In genomic region chr16:1929578-1930337, GRCh38 we compare ENCODE assay signal across 1 cellular context.
TF ChIP-seq lines count a peak whose summit lies in the region.

No MANE protein-coding gene starts in this region.

TF ChIP-seq in K562, 482 proteins besides CTCF, POLR2A, EP300 and RAD21 (continued from another document):
- TF ChIP-seq, protein P1, sequence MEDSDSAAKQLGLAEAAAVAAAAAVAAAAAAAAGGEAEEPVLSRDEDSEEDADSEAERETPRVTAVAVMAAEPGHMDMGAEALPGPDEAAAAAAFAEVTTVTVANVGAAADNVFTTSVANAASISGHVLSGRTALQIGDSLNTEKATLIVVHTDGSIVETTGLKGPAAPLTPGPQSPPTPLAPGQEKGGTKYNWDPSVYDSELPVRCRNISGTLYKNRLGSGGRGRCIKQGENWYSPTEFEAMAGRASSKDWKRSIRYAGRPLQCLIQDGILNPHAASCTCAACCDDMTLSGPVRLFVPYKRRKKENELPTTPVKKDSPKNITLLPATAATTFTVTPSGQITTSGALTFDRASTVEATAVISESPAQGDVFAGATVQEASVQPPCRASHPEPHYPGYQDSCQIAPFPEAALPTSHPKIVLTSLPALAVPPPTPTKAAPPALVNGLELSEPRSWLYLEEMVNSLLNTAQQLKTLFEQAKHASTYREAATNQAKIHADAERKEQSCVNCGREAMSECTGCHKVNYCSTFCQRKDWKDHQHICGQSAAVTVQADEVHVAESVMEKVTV (CRISPR knock-in tag; IDR thresholded peaks at IDR 0.05) = peak; percentile 88
- no peak for TF ChIP-seq ZNF224 (CRISPR knock-in tag; IDR thresholded peaks at IDR 0.05)
- TF ChIP-seq SRF (CRISPR knock-in tag; IDR thresholded peaks at IDR 0.05) = no peak
- peak; percentile 89 for TF ChIP-seq HDAC8 (tag; IDR thresholded peaks at IDR 0.05)
- no peak for TF ChIP-seq SRSF9 (IDR thresholded peaks at IDR 0.05; ENCODE audit: borderline replicate concordance, low read depth, low read length)
- TF ChIP-seq ZNF165 (CRISPR knock-in tag; IDR thresholded peaks at IDR 0.05; ENCODE audit: borderline replicate concordance) = no peak
- peak; percentile 56; the same call in 1 of the 2 replicates for TF ChIP-seq ZKSCAN1 (IDR thresholded peaks at IDR 0.05; ENCODE audit: low read depth, low read length)
- no peak for TF ChIP-seq SETDB1 (IDR thresholded peaks at IDR 0.05; ENCODE audit: low read length)
- no peak for TF ChIP-seq TAF15 (IDR thresholded peaks at IDR 0.05; ENCODE audit: low read depth, low read length)
- no peak for TF ChIP-seq RERE (CRISPR knock-in tag; IDR thresholded peaks at IDR 0.05; ENCODE audit: borderline replicate concordance)
- no peak for TF ChIP-seq GTF2B (IDR thresholded peaks at IDR 0.05; ENCODE audit: extremely low read depth, insufficient read length)
- no peak for TF ChIP-seq MCM7 (IDR thresholded peaks at IDR 0.05)
- no peak for TF ChIP-seq NFE2L1 (tag; IDR thresholded peaks at IDR 0.05; ENCODE audit: borderline replicate concordance, low read depth)
- TF ChIP-seq ZNF445 (CRISPR knock-in tag; IDR thresholded peaks at IDR 0.05; ENCODE audit: low read depth) = no peak
- no peak for TF ChIP-seq ZC3H8 (IDR thresholded peaks at IDR 0.05)
- TF ChIP-seq USF2 (CRISPR knock-in tag; IDR thresholded peaks at IDR 0.05) = 0 out of 2 replicates have a peak, but pooled peaks have one; percentile 1
- TF ChIP-seq ERF (CRISPR knock-in tag; IDR thresholded peaks at IDR 0.05) = no peak
- peak; percentile 44 for TF ChIP-seq JUND (IDR thresholded peaks at IDR 0.05; ENCODE audit: borderline replicate concordance, low read depth, low read length)
- no peak; the same call in 2 of the 3 replicates for TF ChIP-seq JUND (tag; IDR thresholded peaks at IDR 0.05; ENCODE audit: borderline replicate concordance, low read depth, low read length)
- peak; percentile 71; the same call in 1 of the 2 replicates for TF ChIP-seq PHF8 (IDR thresholded peaks at IDR 0.05; ENCODE audit: borderline replicate concordance, low read length)
- no peak for TF ChIP-seq ZNF197 (CRISPR knock-in tag; IDR thresholded peaks at IDR 0.05; ENCODE audit: low read depth)
- TF ChIP-seq, protein P2, sequence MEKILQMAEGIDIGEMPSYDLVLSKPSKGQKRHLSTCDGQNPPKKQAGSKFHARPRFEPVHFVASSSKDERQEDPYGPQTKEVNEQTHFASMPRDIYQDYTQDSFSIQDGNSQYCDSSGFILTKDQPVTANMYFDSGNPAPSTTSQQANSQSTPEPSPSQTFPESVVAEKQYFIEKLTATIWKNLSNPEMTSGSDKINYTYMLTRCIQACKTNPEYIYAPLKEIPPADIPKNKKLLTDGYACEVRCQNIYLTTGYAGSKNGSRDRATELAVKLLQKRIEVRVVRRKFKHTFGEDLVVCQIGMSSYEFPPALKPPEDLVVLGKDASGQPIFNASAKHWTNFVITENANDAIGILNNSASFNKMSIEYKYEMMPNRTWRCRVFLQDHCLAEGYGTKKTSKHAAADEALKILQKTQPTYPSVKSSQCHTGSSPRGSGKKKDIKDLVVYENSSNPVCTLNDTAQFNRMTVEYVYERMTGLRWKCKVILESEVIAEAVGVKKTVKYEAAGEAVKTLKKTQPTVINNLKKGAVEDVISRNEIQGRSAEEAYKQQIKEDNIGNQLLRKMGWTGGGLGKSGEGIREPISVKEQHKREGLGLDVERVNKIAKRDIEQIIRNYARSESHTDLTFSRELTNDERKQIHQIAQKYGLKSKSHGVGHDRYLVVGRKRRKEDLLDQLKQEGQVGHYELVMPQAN (IDR thresholded peaks at IDR 0.05; ENCODE audit: borderline replicate concordance) = no peak
- no peak for TF ChIP-seq RFX5 (IDR thresholded peaks at IDR 0.05; ENCODE audit: low read depth, low read length)
- no peak for TF ChIP-seq TCF7L2 (IDR thresholded peaks at IDR 0.05; ENCODE audit: low read depth, low read length)
- no peak for TF ChIP-seq SUPT5H (IDR thresholded peaks at IDR 0.05)
